Comparison of ENCODE assay signal across 10 cellular contexts in genomic region chr3:188687389-188687788, GRCh38.
DNase-seq lines count a peak whose midpoint lies in the region; TF ChIP-seq lines count a peak whose summit lies in the region.
"Had no signal": no experiment of that assay in that cellular context is flagged by ENCODE, and none has a peak within 500 bp of the region (broad histone marks: within the 10 kb centered on the region; RNA-seq: fewer than 3 reads in every experiment).

No MANE protein-coding gene starts in this region.

- WGBS in GM23248 (ENCODE audit: low coverage in 1 of 2, low lambda C conversion rate in 2 of 2, missing lambda C conversion rate in 2 of 2), 2 experiments: 37 to 52% methylated on average over 3 of the region's 3 CpGs

- H3K4me3 ChIP-seq in GM23248 (no peak overlapping the region), OCI-LY1 (ENCODE audit: low read depth, low read length, poor library complexity, severe bottlenecking) (no peak overlapping the region), retinal pigment epithelial cell (ENCODE audit: low read length) (no peak overlapping the region), Caco-2 (ENCODE audit: low read depth, low read length) (no peak overlapping the region), right atrium auricular region (no peak overlapping the region)

- CTCF ChIA-PET in Caco-2 (lab: Charles Lee): no interaction called here

- H3K4me3 Mint-ChIP-seq in endothelial cell (ENCODE audit: unreplicated experiment): no peak overlapping the region
- H3K4me3 Mint-ChIP-seq in Caco-2 (ENCODE audit: unreplicated experiment): no peak overlapping the region
- H3K4me3 Mint-ChIP-seq: nephron had no signal

- H3K4me2 ChIP-seq in GM23248 (ENCODE audit: unreplicated experiment) (no peak overlapping the region), OCI-LY1 (ENCODE audit: low read length) (no peak overlapping the region)

- H3K27me3 ChIP-seq in GM23248 (replicated peaks; ENCODE audit: insufficient read depth) (no peaks in the 10 kb centered on the region), OCI-LY1 (ENCODE audit: insufficient read depth, low read length) (no peaks in the 10 kb centered on the region), Caco-2 (replicated peaks; ENCODE audit: control insufficient read depth, insufficient read depth, low read length) (no peaks in the 10 kb centered on the region), right atrium auricular region (no peaks in the 10 kb centered on the region)

- H3K4me1 ChIP-seq in GM23248 (ENCODE audit: insufficient read depth): peaks cover 35% of the 10 kb centered on the region
- peaks cover 47% of the 10 kb centered on the region for H3K4me1 ChIP-seq in OCI-LY1 (ENCODE audit: insufficient read depth, low read length, severe bottlenecking)
- H3K4me1 ChIP-seq in Caco-2: peaks cover 33% of the 10 kb centered on the region
- H3K4me1 ChIP-seq in right atrium auricular region: peaks cover 0 to 83% of the 10 kb centered on the region in 2 donors

- TF ChIP-seq CTCF in OCI-LY1 (IDR thresholded peaks at IDR 0.05; ENCODE audit: low read length): peak; percentile 26; the same call in 1 of the 2 replicates
- no peak for TF ChIP-seq CTCF in endothelial cell (IDR thresholded peaks at IDR 0.05; ENCODE audit: unreplicated experiment)
- peak; percentile 47 for TF ChIP-seq CTCF in retinal pigment epithelial cell (conservative IDR thresholded peaks at IDR 0.05; ENCODE audit: low read depth, low read length)
- peak in 1 of 2 experiments; percentile 2 for TF ChIP-seq CTCF in Caco-2 (IDR thresholded peaks at IDR 0.05; ENCODE audit: insufficient read depth in 1 of 2, low read depth in 1 of 2, low read length in 1 of 2, severe bottlenecking in 1 of 2, unreplicated experiment in 1 of 2)
- TF ChIP-seq CTCF in right atrium auricular region (IDR thresholded peaks at IDR 0.05): no peak

- no peaks in the 10 kb centered on the region for H3K27me3 Mint-ChIP-seq in endothelial cell (ENCODE audit: unreplicated experiment)
- H3K27me3 Mint-ChIP-seq in Caco-2 (ENCODE audit: insufficient read depth, unreplicated experiment): no peaks in the 10 kb centered on the region

- in situ Hi-C loops in GM23248 (cut with MboI): loop anchor here (25.0 kb wide), 1 partner anchor 950 kb away; the partner anchor contains the start of gene BCL6

- H2AFZ ChIP-seq in GM23248: no peak overlapping the region
- no peak overlapping the region for H2AFZ ChIP-seq in OCI-LY1 (ENCODE audit: low read length)

- H3K4me1 Mint-ChIP-seq in endothelial cell (ENCODE audit: unreplicated experiment): peaks cover 9% of the 10 kb centered on the region
- peaks cover 25% of the 10 kb centered on the region for H3K4me1 Mint-ChIP-seq in Caco-2 (ENCODE audit: low read depth, unreplicated experiment)
- H3K4me1 Mint-ChIP-seq: nephron had no signal

- H3F3A ChIP-seq in GM23248 (ENCODE audit: insufficient read depth): peaks cover 39% of the 10 kb centered on the region
- no peaks in the 10 kb centered on the region for H3F3A ChIP-seq in OCI-LY1 (ENCODE audit: insufficient read depth, low read length)

- no peaks in the 10 kb centered on the region for H3K9me2 ChIP-seq in GM23248 (ENCODE audit: insufficient read depth)
- no peaks in the 10 kb centered on the region for H3K9me2 ChIP-seq in OCI-LY1 (ENCODE audit: low read depth, low read length)

- BruUV-seq in Caco-2 (replicated peaks; lab: Mats Ljungman, UMichigan): no TSS peak

- intact Hi-C loops in Caco-2 (cut with micrococcal nuclease; ENCODE audit: unreplicated experiment): no loop called here

- no peaks in the 10 kb centered on the region for H3K36me3 ChIP-seq in GM23248 (ENCODE audit: low read depth)
- no peaks in the 10 kb centered on the region for H3K36me3 ChIP-seq in OCI-LY1 (ENCODE audit: insufficient read depth, low read length)
- H3K36me3 ChIP-seq in Caco-2 (ENCODE audit: control insufficient read depth, insufficient read depth, low read length): no peaks in the 10 kb centered on the region
- no peaks in the 10 kb centered on the region for H3K36me3 ChIP-seq in right atrium auricular region

- DNase-seq in GM23248 (peak; percentile 85), endothelial cell (ENCODE audit: low spot score) (peak; percentile 10), retinal pigment epithelial cell (ENCODE audit: low read depth) (no peak), Caco-2 (no peak), right atrium auricular region (ENCODE audit: low spot score) (no peak), amniotic stem cell (lab: John Stamatoyannopoulos, UW) (no peak)
- DNase-seq: activated T-cell treated with anti-CD3 and anti-CD28 coated beads, Interleukin-2, amount 50 U/mL, for 48 hours; foreskin melanocyte had no signal

- H3K27ac ChIP-seq in GM23248 (peak overlapping the region; percentile 88), OCI-LY1 (ENCODE audit: low read depth, low read length, poor library complexity, severe bottlenecking) (no peak overlapping the region), right atrium auricular region (peak overlapping the region in 1 of 2 donors; percentile 29)

- H3K27ac Mint-ChIP-seq in endothelial cell (ENCODE audit: unreplicated experiment) (peak overlapping the region; percentile 11), Caco-2 (ENCODE audit: unreplicated experiment) (no peak overlapping the region)
- H3K27ac Mint-ChIP-seq: nephron had no signal

- POLR2A ChIA-PET in Caco-2 (lab: Charles Lee): no interaction called here

- H4K20me1 ChIP-seq in GM23248 (ENCODE audit: insufficient read depth) (no peaks in the 10 kb centered on the region), OCI-LY1 (ENCODE audit: insufficient read depth, low read length) (no peaks in the 10 kb centered on the region)

- H3K9ac ChIP-seq in GM23248 (peak overlapping the region; percentile 25; the same call in 1 of the 2 replicates), OCI-LY1 (ENCODE audit: low read length) (no peak overlapping the region)

- H3K9me3 Mint-ChIP-seq in endothelial cell (ENCODE audit: unreplicated experiment) (no peaks in the 10 kb centered on the region), Caco-2 (ENCODE audit: unreplicated experiment) (no peaks in the 10 kb centered on the region)
- H3K9me3 Mint-ChIP-seq: nephron had no signal

- no peaks in the 10 kb centered on the region for H3K36me3 Mint-ChIP-seq in endothelial cell (ENCODE audit: low read depth, unreplicated experiment)
- H3K36me3 Mint-ChIP-seq in Caco-2 (ENCODE audit: insufficient read depth, unreplicated experiment): peaks cover 12% of the 10 kb centered on the region

- H3K79me2 ChIP-seq in GM23248 (ENCODE audit: insufficient read depth) (peaks cover 58% of the 10 kb centered on the region), OCI-LY1 (ENCODE audit: insufficient read depth, low read length) (no peaks in the 10 kb centered on the region)

- H3K9me3 ChIP-seq in GM23248 (ENCODE audit: low read depth) (no peaks in the 10 kb centered on the region), OCI-LY1 (ENCODE audit: low read length) (no peaks in the 10 kb centered on the region), Caco-2 (no peaks in the 10 kb centered on the region), right atrium auricular region (no peaks in the 10 kb centered on the region)

Comparison
In these comparisons a context has a peak if more than half of its experiments do, and no peak if none do; other contexts are left out.
1. DNase-seq: peak in GM23248 (single experiment) and endothelial cell (single experiment); none in retinal pigment epithelial cell (single experiment), Caco-2 (0 of 2), right atrium auricular region (single experiment) and amniotic stem cell (single experiment).
2. CTCF ChIP-seq: peak in OCI-LY1 (single experiment) and retinal pigment epithelial cell (single experiment); none in endothelial cell (single experiment) and right atrium auricular region (0 of 2).